Comparison of ENCODE assay signal across 8 cellular contexts in the genomic region with DNA sequence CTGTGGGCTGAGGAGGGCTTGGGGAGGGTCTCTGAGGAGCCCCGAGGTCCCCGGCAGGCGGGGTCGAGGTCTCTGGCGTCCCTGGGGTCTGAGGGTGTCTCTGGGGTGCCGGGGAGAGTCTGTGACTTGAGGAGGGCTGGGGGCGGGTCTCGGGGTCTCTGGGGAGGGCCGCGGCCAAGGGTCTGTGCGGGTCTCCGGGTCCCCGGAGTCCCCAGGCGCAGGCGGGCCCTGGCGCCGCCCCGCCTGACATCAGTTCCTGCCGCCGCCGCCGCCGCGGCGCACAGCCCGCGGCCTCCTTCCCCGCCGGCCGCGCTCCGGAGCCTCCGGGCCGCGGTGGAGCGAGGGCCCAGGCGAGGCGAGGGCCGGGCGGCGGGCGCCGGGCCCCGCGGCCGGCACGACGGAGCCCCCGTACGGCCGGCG. TPM values are rescaled to one million over a fixed set of nuclear protein-coding genes. Genes with fewer than 3 reads are reported as not detected.
DNase-seq lines count a peak whose midpoint lies in the region; ATAC-seq and TF ChIP-seq lines count a peak whose summit lies in the region.

A gene with protein sequence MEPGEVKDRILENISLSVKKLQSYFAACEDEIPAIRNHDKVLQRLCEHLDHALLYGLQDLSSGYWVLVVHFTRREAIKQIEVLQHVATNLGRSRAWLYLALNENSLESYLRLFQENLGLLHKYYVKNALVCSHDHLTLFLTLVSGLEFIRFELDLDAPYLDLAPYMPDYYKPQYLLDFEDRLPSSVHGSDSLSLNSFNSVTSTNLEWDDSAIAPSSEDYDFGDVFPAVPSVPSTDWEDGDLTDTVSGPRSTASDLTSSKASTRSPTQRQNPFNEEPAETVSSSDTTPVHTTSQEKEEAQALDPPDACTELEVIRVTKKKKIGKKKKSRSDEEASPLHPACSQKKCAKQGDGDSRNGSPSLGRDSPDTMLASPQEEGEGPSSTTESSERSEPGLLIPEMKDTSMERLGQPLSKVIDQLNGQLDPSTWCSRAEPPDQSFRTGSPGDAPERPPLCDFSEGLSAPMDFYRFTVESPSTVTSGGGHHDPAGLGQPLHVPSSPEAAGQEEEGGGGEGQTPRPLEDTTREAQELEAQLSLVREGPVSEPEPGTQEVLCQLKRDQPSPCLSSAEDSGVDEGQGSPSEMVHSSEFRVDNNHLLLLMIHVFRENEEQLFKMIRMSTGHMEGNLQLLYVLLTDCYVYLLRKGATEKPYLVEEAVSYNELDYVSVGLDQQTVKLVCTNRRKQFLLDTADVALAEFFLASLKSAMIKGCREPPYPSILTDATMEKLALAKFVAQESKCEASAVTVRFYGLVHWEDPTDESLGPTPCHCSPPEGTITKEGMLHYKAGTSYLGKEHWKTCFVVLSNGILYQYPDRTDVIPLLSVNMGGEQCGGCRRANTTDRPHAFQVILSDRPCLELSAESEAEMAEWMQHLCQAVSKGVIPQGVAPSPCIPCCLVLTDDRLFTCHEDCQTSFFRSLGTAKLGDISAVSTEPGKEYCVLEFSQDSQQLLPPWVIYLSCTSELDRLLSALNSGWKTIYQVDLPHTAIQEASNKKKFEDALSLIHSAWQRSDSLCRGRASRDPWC (plus strand): TSS at position 279 of the 420 bp plus-strand sequence. CDS start 239 bp downstream, outside the sequence.

- peaks cover 20% of the 10 kb centered on the region for H3K4me1 Mint-ChIP-seq in GM23338

- H4K91ac ChIP-seq in neuronal stem cell (ENCODE audit: low read depth, low read length, poor library complexity): no peak within 1 kb of the TSS

- H3K9me2 ChIP-seq in GM23338 (ENCODE audit: insufficient read depth): no peaks in the 10 kb centered on the region

- H3K4me2 ChIP-seq in GM23338 (peak within 1 kb of the TSS; percentile 92), neuronal stem cell (ENCODE audit: insufficient read depth, low read length, poor library complexity, severe bottlenecking) (peak within 1 kb of the TSS; percentile 61)

- H2BK120ac ChIP-seq in neuronal stem cell (ENCODE audit: low read depth, low read length): peak within 1 kb of the TSS; percentile 89

- no peak within 1 kb of the TSS for H3K27ac Mint-ChIP-seq in GM23338

- no CpG with 5 or more reads among the region's 52 CpGs for WGBS in neuronal stem cell (ENCODE audit: extremely low coverage in 2 of 2, insufficient read length in 2 of 2, insufficient replicate concordance in 1 of 2), 2 donors

- intact Hi-C loops in vagina (cut with DNase I): no loop called here

- peaks cover 0 to 2% of the 10 kb centered on the region in 2 donors for H3K9me3 ChIP-seq in neuronal stem cell (replicated peaks in 1 of 2; ENCODE audit: control insufficient read depth in 2 of 2, insufficient read depth in 1 of 2, low read depth in 1 of 2, low read length in 2 of 2)
- no peaks in the 10 kb centered on the region for H3K9me3 ChIP-seq in vagina

- peaks cover 8% of the 10 kb centered on the region for H3K27me3 Mint-ChIP-seq in GM23338 (ENCODE audit: insufficient read depth, low read depth, poor library complexity)

- H3K23ac ChIP-seq in neuronal stem cell (ENCODE audit: low read depth, low read length, poor library complexity): peak within 1 kb of the TSS; percentile 45

- peaks cover 1% of the 10 kb centered on the region for H3K79me1 ChIP-seq in neuronal stem cell (ENCODE audit: low read depth, low read length)

- H2AFZ ChIP-seq in GM23338 (peak within 1 kb of the TSS; percentile 90), neuronal stem cell (ENCODE audit: low read length) (peak within 1 kb of the TSS; percentile 99)

- H4K20me1 ChIP-seq in GM23338 (replicated peaks; ENCODE audit: insufficient read depth): peaks cover 5% of the 10 kb centered on the region

- H3F3A ChIP-seq in GM23338 (replicated peaks; ENCODE audit: low read depth): 0 out of 2 replicates have a peak, but pooled peaks cover 7% of the 10 kb centered on the region

- no peak within 1 kb of the TSS for H4K8ac ChIP-seq in neuronal stem cell (ENCODE audit: low read depth, low read length)

- DNase-seq in COLO668 (lab: John Stamatoyannopoulos, UW; ENCODE audit: unreplicated experiment) (peak; percentile 87), GM23338 (ENCODE audit: low spot score) (peak; percentile 57), OCI-M1 (lab: John Stamatoyannopoulos, UW) (peak; percentile 52), foreskin fibroblast (peak; percentile 44 to 78), neuronal stem cell (ENCODE audit: low spot score) (peak; percentile 32), vagina (ENCODE audit: extremely low spot score in 2 of 2) (no peak)
- peak; percentile 22 for DNase-seq in activated T-helper 9 cell treated with anti-CD3 and anti-CD28 coated beads, Interleukin-2, amount 50 U/mL, for 16 hours (ENCODE audit: low read depth)

- H3K4me1 ChIP-seq in GM23338 (ENCODE audit: insufficient read depth) (peaks cover 10% of the 10 kb centered on the region), neuronal stem cell (ENCODE audit: control insufficient read depth in 2 of 2, insufficient read depth in 1 of 2, low read depth in 1 of 2, low read length in 2 of 2) (peaks cover 5 to 8% of the 10 kb centered on the region in 2 donors), vagina (peaks cover 63% of the 10 kb centered on the region)

- H3K14ac ChIP-seq in neuronal stem cell (ENCODE audit: low read length): peak within 1 kb of the TSS; percentile 17

- peak within 1 kb of the TSS; percentile 84 for H2BK15ac ChIP-seq in neuronal stem cell (ENCODE audit: low read length)

- H2BK12ac ChIP-seq in neuronal stem cell (ENCODE audit: low read length): no peak within 1 kb of the TSS

- 0 out of 3 replicates have a peak, but pooled peaks cover 5% of the 10 kb centered on the region for H3K36me3 Mint-ChIP-seq in GM23338 (ENCODE audit: low read depth)

- ATAC-seq in GM23338: peak; percentile 74
- no peak for ATAC-seq in HG02840 (IDR thresholded peaks at IDR 0.05; ENCODE audit: low FRiP score, unreplicated experiment)

- H3K27ac ChIP-seq in GM23338 (ENCODE audit: low read depth) (no peak within 1 kb of the TSS), neuronal stem cell (replicated peaks; ENCODE audit: low read length) (no peak within 1 kb of the TSS), vagina (peak within 1 kb of the TSS; percentile 99)

- peak within 1 kb of the TSS; percentile 67 for H3K4ac ChIP-seq in neuronal stem cell (ENCODE audit: low read length)

- no peak for TF ChIP-seq CTCF in GM23338 (conservative IDR thresholded peaks at IDR 0.05; ENCODE audit: low read depth in 2 of 2)
- no peak for TF ChIP-seq CTCF in foreskin fibroblast (IDR thresholded peaks at IDR 0.05; ENCODE audit: low read depth, low read length)
- TF ChIP-seq CTCF in vagina (IDR thresholded peaks at IDR 0.05): no peak

- H3K9ac ChIP-seq in neuronal stem cell (ENCODE audit: low read depth, low read length, poor library complexity): peak within 1 kb of the TSS; percentile 92

- H2BK5ac ChIP-seq in neuronal stem cell (ENCODE audit: low read length): peak within 1 kb of the TSS; percentile 43

- no peaks in the 10 kb centered on the region for H3K9me3 Mint-ChIP-seq in GM23338

- TF ChIP-seq POLR2A in vagina (IDR thresholded peaks at IDR 0.05): peak in 1 of 2 donors; percentile 30

- H3K4me3 ChIP-seq in GM23338: peak within 1 kb of the TSS; percentile 85
- peak within 1 kb of the TSS; percentile 65 to 93 for H3K4me3 ChIP-seq in foreskin fibroblast (ENCODE audit: low read depth in 1 of 2, low read length in 2 of 2)
- peak within 1 kb of the TSS; percentile 82 to 92 for H3K4me3 ChIP-seq in neuronal stem cell (ENCODE audit: low read length in 2 of 2)
- peak within 1 kb of the TSS; percentile 70 to 79 for H3K4me3 ChIP-seq in vagina

- H3K79me2 ChIP-seq in GM23338 (replicated peaks; ENCODE audit: insufficient read depth): peaks cover 43% of the 10 kb centered on the region

- H2AK5ac ChIP-seq in neuronal stem cell (ENCODE audit: low read depth, low read length): peak within 1 kb of the TSS; percentile 89

- H3K36me3 ChIP-seq in GM23338 (ENCODE audit: insufficient read depth) (no peaks in the 10 kb centered on the region), neuronal stem cell (replicated peaks in 1 of 2; ENCODE audit: control insufficient read depth in 2 of 2, insufficient read depth in 2 of 2, low read length in 2 of 2) (peaks cover 0 to 6% of the 10 kb centered on the region in 2 donors), vagina (no peaks in the 10 kb centered on the region)

- H3K18ac ChIP-seq in neuronal stem cell (ENCODE audit: low read length): peak within 1 kb of the TSS; percentile 96

- H3K4me3 Mint-ChIP-seq in GM23338: peak within 1 kb of the TSS; percentile 87

- H3K27me3 ChIP-seq in GM23338 (ENCODE audit: insufficient read depth) (no peaks in the 10 kb centered on the region), neuronal stem cell (ENCODE audit: control insufficient read depth in 3 of 3, insufficient read depth in 3 of 3, low read depth in 1 of 3, low read length in 3 of 3) (no peaks in the 10 kb centered on the region), vagina (no peaks in the 10 kb centered on the region)

TF ChIP-seq in GM23338, 12 proteins besides CTCF, POLR2A, EP300 and RAD21 (continues in another document):
- TF ChIP-seq ZNF331 (CRISPR knock-in tag; IDR thresholded peaks at IDR 0.05; ENCODE audit: low read depth) (no peak), EZH2phosphoT487 (IDR thresholded peaks at IDR 0.05; ENCODE audit: unreplicated experiment) (no peak)

RNA-seq across cellular contexts. Expression of the gene that starts here (rescaled TPM):
- total RNA-seq in GM23338 (2014; rRNA removed; shearing (Covaris generic)): 36.6 and 40.0 TPM in 2 replicates
- polyA plus RNA-seq in GM23338 (2016; fragmentation: Nextera tagmentation; extraction: Ambion mirVana): 11.2 and 12.8 TPM in 2 replicates
- polyA plus RNA-seq in neuronal stem cell (2013, experiment 1 of 2): 40.8 TPM
- 41.5 TPM for polyA plus RNA-seq in neuronal stem cell (2013, experiment 2 of 2)
- total RNA-seq in vagina: 56.2 TPM

Comparison
In these comparisons a context has a peak if more than half of its experiments do, and no peak if none do; other contexts are left out.
1. DNase-seq: peak in COLO668 (single experiment), GM23338 (single experiment), OCI-M1 (single experiment), activated T-helper 9 cell treated with anti-CD3 and anti-CD28 coated beads, Interleukin-2, amount 50 U/mL, for 16 hours (single experiment), foreskin fibroblast (2 of 2) and neuronal stem cell (single experiment); none in vagina (0 of 2).
2. Peak in every context shown above with its lines, with median percentiles within 50 percentile points of each other: H3K4me3 ChIP-seq.